ENCODE assay signal across 9 cellular contexts in genomic region chr18:50560681-50561629, GRCh38. TPM values are rescaled to one million over a fixed set of nuclear protein-coding genes. Genes with fewer than 3 reads are reported as not detected.
DNase-seq lines count a peak whose midpoint lies in the region; ATAC-seq, FAIRE-seq and TF ChIP-seq lines count a peak whose summit lies in the region.
"Had no signal": no experiment of that assay in that cellular context is flagged by ENCODE, and none has a peak within 500 bp of the region (broad histone marks: within the 10 kb centered on the region; RNA-seq: fewer than 3 reads in every experiment).

No MANE protein-coding gene starts in this region.

- peak overlapping the region; percentile 81 for H3K4me2 ChIP-seq in keratinocyte (ENCODE audit: control insufficient read depth, extremely low read depth, insufficient read depth, low read depth, low read length)

- no peaks in the 10 kb centered on the region for H3K9me1 ChIP-seq in keratinocyte (ENCODE audit: control insufficient read depth, extremely low read depth, insufficient read depth, low read length)

- dilution Hi-C loops in keratinocyte (cut with MboI; ENCODE audit: extremely low pct_ligation_motif_present, low sequenced_read_pairs): no loop called here

- H3K4me1 ChIP-seq in ascending aorta (peaks cover 0 to 12% of the 10 kb centered on the region in 2 donors), keratinocyte (ENCODE audit: control insufficient read depth, extremely low read depth, insufficient read depth, low read length) (peaks cover 8% of the 10 kb centered on the region), stomach smooth muscle (ENCODE audit: control insufficient read depth, insufficient read depth, low read length) (peaks cover 20% of the 10 kb centered on the region)

- intact Hi-C loops in natural killer cell (cut with micrococcal nuclease) (no loop called here), ascending aorta (cut with DNase I) (loop anchor here (2.0 to 10.0 kb wide), 4 partner anchors 56 to 186 kb away; partner anchors contain the start of gene SKA1)

- H2AFZ ChIP-seq in keratinocyte (ENCODE audit: control insufficient read depth, low read length): peak overlapping the region; percentile 54

- TF ChIP-seq CTCF in natural killer cell (IDR thresholded peaks at IDR 0.05): no peak
- TF ChIP-seq CTCF in ascending aorta (IDR thresholded peaks at IDR 0.05): no peak
- no peak for TF ChIP-seq CTCF in keratinocyte (optimal IDR thresholded peaks at IDR 0.05 in 1 of 3, IDR thresholded peaks at IDR 0.05 in 1 of 3, conservative IDR thresholded peaks at IDR 0.05 in 1 of 3; ENCODE audit: extremely low read depth in 1 of 3, insufficient read depth in 2 of 3, low read length in 3 of 3)

- H3K79me2 ChIP-seq in keratinocyte (ENCODE audit: control insufficient read depth, insufficient read depth, low read length): no peaks in the 10 kb centered on the region

- DNase-seq in natural killer cell (no peak), ascending aorta (ENCODE audit: low spot score in 2 of 2) (no peak), keratinocyte (ENCODE audit: low read depth, low spot score) (no peak), NCI-H524 treated with DMSO at 0.1 percent for 48 hours (lab: John Stamatoyannopoulos, UW) (no peak), NCI-H2196 (lab: John Stamatoyannopoulos, UW; ENCODE audit: unreplicated experiment) (no peak)
- DNase-seq in natural killer cell treated with Interleukin-12 subunit alpha and Interleukin-12 subunit beta and Interleukin-15 and Interleukin-18, amount 100 ng/mL, for 72 hours (ENCODE audit: low spot score): no peak

- peaks cover under 1 to 2% of the 10 kb centered on the region in 2 donors for H3K9me3 Mint-ChIP-seq in natural killer cell
- H3K9me3 Mint-ChIP-seq in natural killer cell treated with Interleukin-12 subunit alpha and Interleukin-12 subunit beta and Interleukin-15 and Interleukin-18, amount 100 ng/mL, for 72 hours: peaks cover 2% of the 10 kb centered on the region

- H3K36me3 ChIP-seq in ascending aorta (no peaks in the 10 kb centered on the region), keratinocyte (ENCODE audit: control insufficient read depth in 2 of 2, extremely low read depth in 1 of 2, insufficient read depth in 2 of 2, low read length in 2 of 2) (no peaks in the 10 kb centered on the region), stomach smooth muscle (ENCODE audit: control insufficient read depth in 2 of 2, insufficient read depth in 2 of 2, low read length in 2 of 2) (no peaks in the 10 kb centered on the region)

- peak overlapping the region; percentile 77 to 82 for H3K4me3 ChIP-seq in ascending aorta
- peak overlapping the region; percentile 34 to 71 (median 64) for H3K4me3 ChIP-seq in keratinocyte (ENCODE audit: control insufficient read depth in 2 of 3, extremely low read depth in 1 of 3, insufficient read depth in 2 of 3, low read depth in 1 of 3, low read length in 3 of 3)
- H3K4me3 ChIP-seq in stomach smooth muscle (ENCODE audit: low read length in 2 of 2): peak overlapping the region; percentile 81 to 82

- H3K36me3 Mint-ChIP-seq in natural killer cell: peaks cover under 1% of the 10 kb centered on the region
- peaks cover 3% of the 10 kb centered on the region for H3K36me3 Mint-ChIP-seq in natural killer cell treated with Interleukin-12 subunit alpha and Interleukin-12 subunit beta and Interleukin-15 and Interleukin-18, amount 100 ng/mL, for 72 hours

- H3K27me3 ChIP-seq in ascending aorta (no peaks in the 10 kb centered on the region), keratinocyte (ENCODE audit: control insufficient read depth, extremely low read depth, insufficient read depth, low read length) (peaks cover 68% of the 10 kb centered on the region), stomach smooth muscle (ENCODE audit: control insufficient read depth in 1 of 2, insufficient read depth in 2 of 2, low read length in 2 of 2) (peaks cover 0 to 2% of the 10 kb centered on the region in 2 donors)

- FAIRE-seq in keratinocyte (lab: Jason Lieb, UNC): no peak

- H3K27ac ChIP-seq in ascending aorta (peak overlapping the region; percentile 61), keratinocyte (ENCODE audit: control insufficient read depth, insufficient read depth, low read length) (no peak overlapping the region), stomach smooth muscle (ENCODE audit: low read length) (peak overlapping the region; percentile 53)

- H3K4me1 Mint-ChIP-seq in natural killer cell: no peaks in the 10 kb centered on the region
- H3K4me1 Mint-ChIP-seq in natural killer cell treated with Interleukin-12 subunit alpha and Interleukin-12 subunit beta and Interleukin-15 and Interleukin-18, amount 100 ng/mL, for 72 hours (ENCODE audit: low read depth in 2 of 2): no peaks in the 10 kb centered on the region

- no peak overlapping the region for H3K9ac ChIP-seq in keratinocyte (ENCODE audit: control insufficient read depth, extremely low read depth, insufficient read depth, low read length)
- H3K9ac ChIP-seq in stomach smooth muscle (ENCODE audit: low read length in 2 of 2): peak overlapping the region; percentile 76 to 86

- H3K27ac Mint-ChIP-seq in natural killer cell: no peak overlapping the region
- H3K27ac Mint-ChIP-seq in natural killer cell treated with Interleukin-12 subunit alpha and Interleukin-12 subunit beta and Interleukin-15 and Interleukin-18, amount 100 ng/mL, for 72 hours: no peak overlapping the region

- peak overlapping the region; percentile 9 for H3K4me3 Mint-ChIP-seq in natural killer cell
- H3K4me3 Mint-ChIP-seq in natural killer cell treated with Interleukin-12 subunit alpha and Interleukin-12 subunit beta and Interleukin-15 and Interleukin-18, amount 100 ng/mL, for 72 hours: no peak overlapping the region

- H3K9me3 ChIP-seq in ascending aorta: no peaks in the 10 kb centered on the region
- H3K9me3 ChIP-seq in keratinocyte (ENCODE audit: control insufficient read depth, low read depth, low read length): no peaks in the 10 kb centered on the region
- H3K9me3 ChIP-seq in stomach smooth muscle (ENCODE audit: control insufficient read depth in 2 of 2, low read length in 2 of 2): peaks cover 0 to 2% of the 10 kb centered on the region in 2 donors

- H3K27me3 Mint-ChIP-seq in natural killer cell (ENCODE audit: low read depth in 2 of 2): peaks cover 31 to 52% of the 10 kb centered on the region in 2 donors
- H3K27me3 Mint-ChIP-seq in natural killer cell treated with Interleukin-12 subunit alpha and Interleukin-12 subunit beta and Interleukin-15 and Interleukin-18, amount 100 ng/mL, for 72 hours: peaks cover 29 to 56% of the 10 kb centered on the region in 2 donors

- no peak for ATAC-seq in natural killer cell
- ATAC-seq in natural killer cell treated with Interleukin-12 subunit alpha and Interleukin-12 subunit beta and Interleukin-15 and Interleukin-18, amount 100 ng/mL, for 72 hours: no peak
- no peak for ATAC-seq in GM19397 (IDR thresholded peaks at IDR 0.05; ENCODE audit: unreplicated experiment)

- no peaks in the 10 kb centered on the region for H4K20me1 ChIP-seq in keratinocyte (ENCODE audit: control insufficient read depth, extremely low read depth, insufficient read depth, low read length)

RNA-seq across cellular contexts. Expression of gene MAPK4, which starts 1.1 kb away (rescaled TPM):
- total RNA-seq in natural killer cell (not detected), ascending aorta (1.2 TPM)
- total RNA-seq in natural killer cell treated with Interleukin-12 subunit alpha and Interleukin-12 subunit beta and Interleukin-15 and Interleukin-18, amount 100 ng/mL, for 72 hours: not detected
- polyA plus RNA-seq in keratinocyte: 0.01 TPM in 1 of 3 replicates, not detected in the others
- polyA plus RNA-seq in keratinocyte (2011; ENCODE audit: low read depth): not detected
- 0.04 and 0.09 TPM in 2 replicates for polyA plus RNA-seq in keratinocyte (2011; cell fraction: cytosol; rRNA removed)
- 0.24 and 0.39 TPM in 2 replicates for polyA plus RNA-seq in keratinocyte (2011; cell fraction: nucleus; rRNA removed)
- 0.02 and 0.06 TPM in 2 replicates for polyA plus RNA-seq in keratinocyte (2012; ENCODE audit: low replicate concordance)
- polyA minus RNA-seq in keratinocyte: not detected in 3 replicates
- not detected for polyA minus RNA-seq in keratinocyte (2011; cell fraction: cytosol; rRNA and poly(A)+ RNA removed)
- polyA minus RNA-seq in keratinocyte (2011; cell fraction: nucleus; rRNA and poly(A)+ RNA removed): 0.11 and 0.54 TPM in 2 replicates
- total RNA-seq: activated CD8-positive, alpha-beta memory T cell treated with anti-CD3 and anti-CD28 coated beads for 36 hours had no signal
